In the genomic region with DNA sequence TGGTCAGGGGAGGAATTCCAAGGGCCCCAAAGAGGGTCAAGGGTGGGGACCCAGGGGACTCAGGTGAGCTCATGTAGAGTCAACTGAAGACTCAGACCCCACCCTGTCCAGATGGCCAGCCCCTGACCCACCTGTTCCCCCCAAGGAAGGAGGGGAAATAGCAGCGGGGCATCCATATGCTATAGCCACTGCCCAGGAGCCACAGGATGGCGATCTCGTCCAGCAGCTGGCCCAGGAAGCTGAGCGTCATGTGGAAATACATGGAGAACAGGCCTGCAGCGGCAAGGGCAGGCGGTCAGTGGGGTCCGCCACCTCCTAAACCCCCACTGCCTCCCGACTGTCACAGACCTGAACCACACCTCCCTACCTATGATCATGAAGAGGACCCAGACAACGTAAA, we compare ENCODE assay signal across 2 cellular contexts.
TF ChIP-seq lines count a peak whose summit lies in the region.

No MANE protein-coding gene starts in this region.

TF ChIP-seq in HCT116, 20 proteins besides CTCF, POLR2A, EP300 and RAD21 (continued from another document):
- no peak for TF ChIP-seq ATF3 (IDR thresholded peaks at IDR 0.05)
- TF ChIP-seq, protein P1, sequence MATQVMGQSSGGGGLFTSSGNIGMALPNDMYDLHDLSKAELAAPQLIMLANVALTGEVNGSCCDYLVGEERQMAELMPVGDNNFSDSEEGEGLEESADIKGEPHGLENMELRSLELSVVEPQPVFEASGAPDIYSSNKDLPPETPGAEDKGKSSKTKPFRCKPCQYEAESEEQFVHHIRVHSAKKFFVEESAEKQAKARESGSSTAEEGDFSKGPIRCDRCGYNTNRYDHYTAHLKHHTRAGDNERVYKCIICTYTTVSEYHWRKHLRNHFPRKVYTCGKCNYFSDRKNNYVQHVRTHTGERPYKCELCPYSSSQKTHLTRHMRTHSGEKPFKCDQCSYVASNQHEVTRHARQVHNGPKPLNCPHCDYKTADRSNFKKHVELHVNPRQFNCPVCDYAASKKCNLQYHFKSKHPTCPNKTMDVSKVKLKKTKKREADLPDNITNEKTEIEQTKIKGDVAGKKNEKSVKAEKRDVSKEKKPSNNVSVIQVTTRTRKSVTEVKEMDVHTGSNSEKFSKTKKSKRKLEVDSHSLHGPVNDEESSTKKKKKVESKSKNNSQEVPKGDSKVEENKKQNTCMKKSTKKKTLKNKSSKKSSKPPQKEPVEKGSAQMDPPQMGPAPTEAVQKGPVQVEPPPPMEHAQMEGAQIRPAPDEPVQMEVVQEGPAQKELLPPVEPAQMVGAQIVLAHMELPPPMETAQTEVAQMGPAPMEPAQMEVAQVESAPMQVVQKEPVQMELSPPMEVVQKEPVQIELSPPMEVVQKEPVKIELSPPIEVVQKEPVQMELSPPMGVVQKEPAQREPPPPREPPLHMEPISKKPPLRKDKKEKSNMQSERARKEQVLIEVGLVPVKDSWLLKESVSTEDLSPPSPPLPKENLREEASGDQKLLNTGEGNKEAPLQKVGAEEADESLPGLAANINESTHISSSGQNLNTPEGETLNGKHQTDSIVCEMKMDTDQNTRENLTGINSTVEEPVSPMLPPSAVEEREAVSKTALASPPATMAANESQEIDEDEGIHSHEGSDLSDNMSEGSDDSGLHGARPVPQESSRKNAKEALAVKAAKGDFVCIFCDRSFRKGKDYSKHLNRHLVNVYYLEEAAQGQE (IDR thresholded peaks at IDR 0.05; ENCODE audit: low read depth) = no peak
- no peak for TF ChIP-seq ZNF274 (IDR thresholded peaks at IDR 0.05; ENCODE audit: low read depth, low read length)
- TF ChIP-seq EGR1 (IDR thresholded peaks at IDR 0.05; ENCODE audit: low read depth) = no peak
- no peak for TF ChIP-seq SRF (IDR thresholded peaks at IDR 0.05; ENCODE audit: low read depth)
- TF ChIP-seq TCF7L2 (IDR thresholded peaks at IDR 0.05; ENCODE audit: borderline replicate concordance, extremely low read depth, insufficient read depth, insufficient read length) = no peak
- TF ChIP-seq POLR2AphosphoS5 (IDR thresholded peaks at IDR 0.05; ENCODE audit: low read depth, low read length) = no peak
- no peak for TF ChIP-seq SP1 (IDR thresholded peaks at IDR 0.05; ENCODE audit: low read depth)
- TF ChIP-seq FOSL1 (IDR thresholded peaks at IDR 0.05; ENCODE audit: low read depth) = no peak
- no peak for TF ChIP-seq CBX3 (IDR thresholded peaks at IDR 0.05; ENCODE audit: low read depth)
- no peak for TF ChIP-seq EZH2 (IDR thresholded peaks at IDR 0.05)
- no peak for TF ChIP-seq SIN3A (IDR thresholded peaks at IDR 0.05; ENCODE audit: low read depth)
- TF ChIP-seq, protein P2, sequence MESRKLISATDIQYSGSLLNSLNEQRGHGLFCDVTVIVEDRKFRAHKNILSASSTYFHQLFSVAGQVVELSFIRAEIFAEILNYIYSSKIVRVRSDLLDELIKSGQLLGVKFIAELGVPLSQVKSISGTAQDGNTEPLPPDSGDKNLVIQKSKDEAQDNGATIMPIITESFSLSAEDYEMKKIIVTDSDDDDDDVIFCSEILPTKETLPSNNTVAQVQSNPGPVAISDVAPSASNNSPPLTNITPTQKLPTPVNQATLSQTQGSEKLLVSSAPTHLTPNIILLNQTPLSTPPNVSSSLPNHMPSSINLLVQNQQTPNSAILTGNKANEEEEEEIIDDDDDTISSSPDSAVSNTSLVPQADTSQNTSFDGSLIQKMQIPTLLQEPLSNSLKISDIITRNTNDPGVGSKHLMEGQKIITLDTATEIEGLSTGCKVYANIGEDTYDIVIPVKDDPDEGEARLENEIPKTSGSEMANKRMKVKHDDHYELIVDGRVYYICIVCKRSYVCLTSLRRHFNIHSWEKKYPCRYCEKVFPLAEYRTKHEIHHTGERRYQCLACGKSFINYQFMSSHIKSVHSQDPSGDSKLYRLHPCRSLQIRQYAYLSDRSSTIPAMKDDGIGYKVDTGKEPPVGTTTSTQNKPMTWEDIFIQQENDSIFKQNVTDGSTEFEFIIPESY (IDR thresholded peaks at IDR 0.05; ENCODE audit: extremely low read depth, insufficient replicate concordance, low read length) = no peak
TF ChIP-seq in HCT116: peak in this region for 0.

TF ChIP-seq in SK-N-SH treated with all-trans-retinoic acid at 6 μM for 48 hours, 23 proteins besides CTCF, POLR2A, EP300 and RAD21 (continued from another document):
- no peak for TF ChIP-seq TCF4 (CRISPR knock-in tag; IDR thresholded peaks at IDR 0.05; ENCODE audit: borderline replicate concordance)
- no peak for TF ChIP-seq PPARA (CRISPR knock-in tag; IDR thresholded peaks at IDR 0.05; ENCODE audit: borderline replicate concordance)
- no peak for TF ChIP-seq BACH2 (CRISPR knock-in tag; IDR thresholded peaks at IDR 0.05; ENCODE audit: borderline replicate concordance)
- no peak for TF ChIP-seq ARNTL (CRISPR knock-in tag; IDR thresholded peaks at IDR 0.05; ENCODE audit: borderline replicate concordance, low read depth)
- TF ChIP-seq ESRRG (CRISPR knock-in tag; IDR thresholded peaks at IDR 0.05) = no peak
- no peak for TF ChIP-seq CSDC2 (CRISPR knock-in tag; IDR thresholded peaks at IDR 0.05)
- no peak for TF ChIP-seq SNAI2 (CRISPR knock-in tag; IDR thresholded peaks at IDR 0.05)
- no peak for TF ChIP-seq POU6F1 (CRISPR knock-in tag; IDR thresholded peaks at IDR 0.05; ENCODE audit: borderline replicate concordance, low read depth)
- TF ChIP-seq, protein P3, sequence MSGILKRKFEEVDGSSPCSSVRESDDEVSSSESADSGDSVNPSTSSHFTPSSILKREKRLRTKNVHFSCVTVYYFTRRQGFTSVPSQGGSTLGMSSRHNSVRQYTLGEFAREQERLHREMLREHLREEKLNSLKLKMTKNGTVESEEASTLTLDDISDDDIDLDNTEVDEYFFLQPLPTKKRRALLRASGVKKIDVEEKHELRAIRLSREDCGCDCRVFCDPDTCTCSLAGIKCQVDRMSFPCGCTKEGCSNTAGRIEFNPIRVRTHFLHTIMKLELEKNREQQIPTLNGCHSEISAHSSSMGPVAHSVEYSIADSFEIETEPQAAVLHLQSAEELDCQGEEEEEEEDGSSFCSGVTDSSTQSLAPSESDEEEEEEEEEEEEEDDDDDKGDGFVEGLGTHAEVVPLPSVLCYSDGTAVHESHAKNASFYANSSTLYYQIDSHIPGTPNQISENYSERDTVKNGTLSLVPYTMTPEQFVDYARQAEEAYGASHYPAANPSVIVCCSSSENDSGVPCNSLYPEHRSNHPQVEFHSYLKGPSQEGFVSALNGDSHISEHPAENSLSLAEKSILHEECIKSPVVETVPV (CRISPR knock-in tag; IDR thresholded peaks at IDR 0.05) = no peak
- TF ChIP-seq RARB (CRISPR knock-in tag; IDR thresholded peaks at IDR 0.05) = no peak
- no peak for TF ChIP-seq ZNF565 (CRISPR knock-in tag; conservative IDR thresholded peaks at IDR 0.05; ENCODE audit: low read depth)
TF ChIP-seq in SK-N-SH treated with all-trans-retinoic acid at 6 μM for 48 hours: peak in this region for 0.
